14 cellular contexts compared by ENCODE assay signal in the genomic region with DNA sequence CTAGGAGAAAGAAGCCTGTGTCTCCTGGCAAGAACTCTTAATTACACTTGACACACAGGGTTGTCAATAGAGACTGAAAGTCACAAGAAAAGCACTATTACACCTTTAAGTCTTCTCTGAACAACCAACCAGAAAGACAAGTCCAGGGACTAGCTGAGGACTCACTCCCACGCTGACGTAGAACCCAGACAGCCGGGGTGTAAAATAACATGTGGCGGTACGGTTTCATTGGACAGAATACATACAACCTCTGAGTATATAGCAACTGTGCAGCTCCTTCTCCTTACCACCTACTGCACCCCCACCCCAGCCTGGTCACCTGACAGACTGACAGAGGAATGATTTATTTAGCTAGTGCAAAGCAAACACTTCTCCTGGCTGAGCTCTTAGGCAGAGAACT.
DNase-seq lines count a peak whose midpoint lies in the region; ATAC-seq and TF ChIP-seq lines count a peak whose summit lies in the region.
"Had no signal": no experiment of that assay in that cellular context is flagged by ENCODE, and none has a peak within 500 bp of the region (broad histone marks: within the 10 kb centered on the region; RNA-seq: fewer than 3 reads in every experiment).

No MANE protein-coding gene starts in this region.

- intact Hi-C loops in right lobe of liver (cut with DNase I), result no loop called here

- DNase-seq in AG08396 (ENCODE audit: low spot score), result peak; percentile 5
- peak; percentile 6 for DNase-seq in M059J (ENCODE audit: low read depth)
- DNase-seq in WERI-Rb-1, result peak; percentile 26
- DNase-seq in right lobe of liver, result peak; percentile 33 to 67 (median 50)
- DNase-seq in H4 (ENCODE audit: low spot score), result no peak
- DNase-seq in NCI-H1694 (lab: John Stamatoyannopoulos, UW), result no peak
- DNase-seq: activated CD4-positive, alpha-beta T cell treated with anti-CD3 and anti-CD28 coated beads, Interleukin-2, amount 50 U/mL, for 48 hours; DMS79 treated with DMSO at 0.1 percent for 48 hours; naive thymus-derived CD4-positive, alpha-beta T cell; NCI-H526 treated with DMSO at 0.1 percent for 48 hours; SW 1271 had no signal

- H3K4me3 ChIP-seq in WERI-Rb-1 (ENCODE audit: low read depth, low read length), result no peak overlapping the region
- H3K4me3 ChIP-seq in right lobe of liver, result no peak overlapping the region
- H3K4me3 ChIP-seq: cardiac muscle cell had no signal

- H3K9me3 ChIP-seq in WERI-Rb-1 (ENCODE audit: severe bottlenecking) (no peaks in the 10 kb centered on the region), right lobe of liver (no peaks in the 10 kb centered on the region)

- H3K36me3 ChIP-seq in WERI-Rb-1 (no peaks in the 10 kb centered on the region), right lobe of liver (no peaks in the 10 kb centered on the region)
- H3K36me3 ChIP-seq: cardiac muscle cell had no signal

- no peak overlapping the region for H3K27ac ChIP-seq in WERI-Rb-1
- H3K27ac ChIP-seq in right lobe of liver, result no peak overlapping the region
- H3K27ac ChIP-seq: cardiac muscle cell had no signal

- no peaks in the 10 kb centered on the region for H3K4me1 ChIP-seq in right lobe of liver

- ATAC-seq in right lobe of liver (peak; percentile 82 to 97 (median 89)), GM21528 (IDR thresholded peaks at IDR 0.05; ENCODE audit: low FRiP score, unreplicated experiment) (no peak), HG02798 (IDR thresholded peaks at IDR 0.05; ENCODE audit: poor library complexity, unreplicated experiment) (no peak)
- ATAC-seq: naive thymus-derived CD4-positive, alpha-beta T cell had no signal

- no peak for TF ChIP-seq CTCF in WERI-Rb-1 (IDR thresholded peaks at IDR 0.05; ENCODE audit: low read depth, low read length)
- TF ChIP-seq CTCF in right lobe of liver (IDR thresholded peaks at IDR 0.05), result no peak

- no peak for TF ChIP-seq POLR2A in right lobe of liver (IDR thresholded peaks at IDR 0.05)

- 67% methylated on average over 5 of the region's 5 CpGs for WGBS in right lobe of liver (ENCODE audit: insufficient coverage, low coverage, low lambda C conversion rate, missing lambda C conversion rate)

- H3K27me3 ChIP-seq in WERI-Rb-1 (ENCODE audit: insufficient read depth, low read depth, severe bottlenecking) (no peaks in the 10 kb centered on the region), right lobe of liver (no peaks in the 10 kb centered on the region)
- H3K27me3 ChIP-seq: cardiac muscle cell had no signal

Comparison
In these comparisons a context has a peak if more than half of its experiments do, and no peak if none do; other contexts are left out.
1. DNase-seq: peak in AG08396 (single experiment), M059J (single experiment), WERI-Rb-1 (single experiment) and right lobe of liver (3 of 3); none in H4 (single experiment) and NCI-H1694 (single experiment).
2. ATAC-seq: peak in right lobe of liver (4 of 4); none in GM21528 (single experiment) and HG02798 (single experiment).